20 cellular contexts compared by ENCODE assay signal in the genomic region with DNA sequence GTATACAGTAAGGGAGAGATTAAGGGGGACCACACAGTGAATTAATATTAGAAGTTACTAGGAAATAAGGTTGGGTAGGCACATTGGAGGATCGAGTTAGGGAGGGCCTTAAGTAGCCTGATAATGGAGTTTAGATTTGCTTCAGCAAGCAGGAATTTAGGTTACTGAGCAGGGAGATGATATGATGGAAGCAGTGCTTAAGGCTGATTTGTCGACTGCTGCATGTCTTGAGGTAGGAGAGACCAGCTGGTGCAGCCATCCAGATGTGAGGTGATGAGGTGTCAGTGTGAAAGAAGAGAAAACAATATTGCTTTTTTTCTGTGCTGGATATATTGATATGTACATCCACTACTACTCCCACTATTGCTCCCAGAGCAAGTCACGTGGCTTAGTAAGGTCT. TPM values are rescaled to one million over a fixed set of nuclear protein-coding genes. Genes with fewer than 3 reads are reported as not detected.
"Had no signal": no experiment of that assay in that cellular context is flagged by ENCODE, and none has a peak within 500 bp of the region (broad histone marks: within the 10 kb centered on the region; RNA-seq: fewer than 3 reads in every experiment).

No MANE protein-coding gene starts in this region.

- H3K4me3 ChIP-seq: heart left ventricle, right atrium auricular region, skin epidermis had no signal

- H3K4me1 ChIP-seq: heart left ventricle, right atrium auricular region had no signal

- DNase-seq: activated naive CD8-positive, alpha-beta T cell treated with anti-CD3 and anti-CD28 coated beads for 36 hours; cortex of kidney; effector CD4-positive, alpha-beta T cell; heart left ventricle; naive thymus-derived CD4-positive, alpha-beta T cell; stimulated activated CD4-positive, alpha-beta T cell treated with anti-CD3 and anti-CD28 coated beads, Interleukin-4, amount 100 ng/mL, for 4 hours; stimulated activated CD8-positive, alpha-beta memory T cell treated with anti-CD3 and anti-CD28 coated beads, Interleukin-4, amount 100 ng/mL, for 48 hours; stimulated activated naive CD4-positive, alpha-beta T cell treated with Interleukin-2 at 50 U/mL for 16 hours; trophoblast cell had no signal

- H3K9me3 ChIP-seq: heart left ventricle, right atrium auricular region had no signal

- H3K27ac Mint-ChIP-seq: activated naive CD8-positive, alpha-beta T cell treated with anti-CD3 and anti-CD28 coated beads for 36 hours; activated T-helper 1 cell treated with anti-CD3 and anti-CD28 coated beads, Interleukin-12 subunit alpha, Interleukin-12 subunit beta, Interleukin-2, Interleukin-4 antibody, amounts not matched to agents 30 ng/mL and 10 ng/mL and 1 ng/mL, durations not matched to agents 14 hours and 24 hours and 36 hours; naive thymus-derived CD4-positive, alpha-beta T cell had no signal

- H3K27me3 Mint-ChIP-seq: activated naive CD8-positive, alpha-beta T cell treated with anti-CD3 and anti-CD28 coated beads for 36 hours; brain had no signal

- H3K27ac ChIP-seq: heart left ventricle, right atrium auricular region had no signal

- H3K4me3 Mint-ChIP-seq: activated naive CD8-positive, alpha-beta T cell treated with anti-CD3 and anti-CD28 coated beads for 36 hours; activated T-helper 1 cell treated with anti-CD3 and anti-CD28 coated beads, Interleukin-12 subunit alpha, Interleukin-12 subunit beta, Interleukin-2, Interleukin-4 antibody, amounts not matched to agents 30 ng/mL and 10 ng/mL and 1 ng/mL, durations not matched to agents 14 hours and 24 hours and 36 hours; brain; naive thymus-derived CD4-positive, alpha-beta T cell had no signal

- H3K36me3 Mint-ChIP-seq: activated naive CD8-positive, alpha-beta T cell treated with anti-CD3 and anti-CD28 coated beads for 36 hours; brain; naive thymus-derived CD4-positive, alpha-beta T cell had no signal

- H3K4me1 Mint-ChIP-seq: naive thymus-derived CD4-positive, alpha-beta T cell had no signal

- FAIRE-seq: endothelial cell of umbilical vein, frontal cortex had no signal

- ATAC-seq: activated CD4-positive, CD25-positive, alpha-beta regulatory T cell treated with anti-CD3 and anti-CD28 coated beads, Interleukin-2, amount 50 U/mL, for 24 hours; heart left ventricle; naive thymus-derived CD4-positive, alpha-beta T cell had no signal

- H3K9me3 Mint-ChIP-seq: activated naive CD8-positive, alpha-beta T cell treated with anti-CD3 and anti-CD28 coated beads for 36 hours; activated T-helper 1 cell treated with anti-CD3 and anti-CD28 coated beads, Interleukin-12 subunit alpha, Interleukin-12 subunit beta, Interleukin-2, Interleukin-4 antibody, amounts not matched to agents 30 ng/mL and 10 ng/mL and 1 ng/mL, durations not matched to agents 14 hours and 24 hours and 36 hours; brain; naive thymus-derived CD4-positive, alpha-beta T cell had no signal

- H3K27me3 ChIP-seq: heart left ventricle, right atrium auricular region had no signal

- H3K36me3 ChIP-seq: heart left ventricle, right atrium auricular region had no signal

RNA-seq across cellular contexts. Expression of a gene that starts 55.2 kb away (rescaled TPM):
- total RNA-seq: activated CD8-positive, alpha-beta memory T cell treated with anti-CD3 and anti-CD28 coated beads for 36 hours; activated naive CD8-positive, alpha-beta T cell treated with anti-CD3 and anti-CD28 coated beads for 36 hours; activated T-helper 1 cell treated with anti-CD3 and anti-CD28 coated beads, Interleukin-12 subunit alpha, Interleukin-12 subunit beta, Interleukin-2, Interleukin-4 antibody, amounts not matched to agents 30 ng/mL and 10 ng/mL and 1 ng/mL, durations not matched to agents 14 hours and 24 hours and 36 hours; endothelial cell of umbilical vein; fibroblast of lung; frontal cortex; lung microvascular endothelial cell; mononuclear cell; naive thymus-derived CD4-positive, alpha-beta T cell had no signal
